Comparison of ENCODE assay signal across 8 cellular contexts in genomic region chr11:3854977-3855807, GRCh38. TPM values are rescaled to one million over a fixed set of nuclear protein-coding genes. Genes with fewer than 3 reads are reported as not detected.
DNase-seq lines count a peak whose midpoint lies in the region; ATAC-seq, FAIRE-seq and TF ChIP-seq lines count a peak whose summit lies in the region.

STIM1 (plus strand) TSS chr11:3855664; CDS start chr11:3856271, 607 bp downstream.

- H3K4me3 Mint-ChIP-seq in dendritic cell treated with granulocyte-macrophage colony-stimulating factor and Interleukin-4, amounts not matched to agents 40 ng/mL and 50 ng/mL, for 4 days = peak within 1 kb of the TSS; percentile 100

- FAIRE-seq in HepG2 (lab: Jason Lieb, UNC) = peak; percentile 46

- H3K9me3 ChIP-seq in HepG2 (ENCODE audit: low read length) = no peaks in the 10 kb centered on the region

- 0% methylated on average over 6 of the region's 87 CpGs for whole genome bisulfite sequencing in HepG2 (ENCODE audit: low lambda C conversion rate)

- peak within 1 kb of the TSS; percentile 83 to 96 (median 87) for H3K4me3 ChIP-seq in HepG2 (replicated peaks in 1 of 3; ENCODE audit: insufficient read depth in 1 of 3, low read depth in 2 of 3, low read length in 3 of 3)

- peak; percentile 98 for TF ChIP-seq CTCF in HepG2 (CRISPR knock-in tag; IDR thresholded peaks at IDR 0.05)

- TF ChIP-seq EP300 in HepG2 (IDR thresholded peaks at IDR 0.05; ENCODE audit: low read depth in 2 of 2, low read length in 2 of 2) = no peak
- TF ChIP-seq EP300 in HepG2 (CRISPR knock-in tag; IDR thresholded peaks at IDR 0.05; ENCODE audit: borderline replicate concordance) = no peak; the same call in 1 of the 2 replicates

- H3K4me1 Mint-ChIP-seq in dendritic cell treated with granulocyte-macrophage colony-stimulating factor and Interleukin-4, amounts not matched to agents 40 ng/mL and 50 ng/mL, for 4 days (ENCODE audit: low read depth) = peaks cover 57% of the 10 kb centered on the region

- no peaks in the 10 kb centered on the region for H3K36me3 ChIP-seq in HepG2 (replicated peaks in 1 of 2; ENCODE audit: control insufficient read depth in 1 of 2, insufficient read depth in 2 of 2, low read length in 2 of 2)

- H4K20me1 ChIP-seq in HepG2 (ENCODE audit: insufficient read depth, low read length) = no peaks in the 10 kb centered on the region

- in situ Hi-C loops in HepG2 (cut with HindIII; ENCODE audit: extremely low pct_ligation_motif_present, low pct_unique_long_range_greater_than_20kb) = loop anchor here (10.0 kb wide), 1 partner anchor 110 kb away; no protein-coding TSS in a partner anchor

- ATAC-seq in GM19324 (IDR thresholded peaks at IDR 0.05; ENCODE audit: low FRiP score, unreplicated experiment) (peak; percentile 77), HG03469 (IDR thresholded peaks at IDR 0.05; ENCODE audit: unreplicated experiment) (peak; percentile 51), HepG2 (peak; percentile 88)

- peak in 1 of 2 experiments; percentile 65; a peak in 3 of 4 replicates for TF ChIP-seq POLR2A in HepG2 (IDR thresholded peaks at IDR 0.05; ENCODE audit: insufficient read depth in 1 of 2, low read depth in 2 of 2, low read length in 2 of 2)

- intact Hi-C loops in dendritic cell treated with granulocyte-macrophage colony-stimulating factor and Interleukin-4, amounts not matched to agents 40 ng/mL and 50 ng/mL, for 4 days (cut with micrococcal nuclease) = loop anchor here (1.0 to 10.0 kb wide), 4 partner anchors 14 to 217 kb away; partner anchors contain the start of gene RHOG
- intact Hi-C loops in HepG2 (cut with micrococcal nuclease; ENCODE audit: unreplicated experiment) = loop anchor here (1.0 to 5.0 kb wide), 6 partner anchors 14 to 217 kb away; partner anchors contain the start of gene RHOG

- BruUV-seq in HepG2 (replicated peaks; lab: Mats Ljungman, UMichigan) = TSS peak; percentile 79

- DNase-seq in C1 segment of cervical spinal cord (lab: John Stamatoyannopoulos, UW) (peak; percentile 44 to 95 (median 90)), NCI-H69 (lab: John Stamatoyannopoulos, UW) (peak; percentile 95), HepG2 (ENCODE audit: low spot score) (peak; percentile 84)
- peak; percentile 97 for DNase-seq in activated CD4-positive, alpha-beta T cell treated with anti-CD3 and anti-CD28 coated beads, Interleukin-2, amount 50 U/mL, for 1 hour
- peak; percentile 98 for DNase-seq in stimulated activated CD4-positive, alpha-beta T cell treated with anti-CD3 and anti-CD28 coated beads, Interleukin-4, amount 100 ng/mL, for 1 hour

- H3K4me2 ChIP-seq in HepG2 (ENCODE audit: low read depth, low read length) = peak within 1 kb of the TSS; percentile 96

- no peaks in the 10 kb centered on the region for H3K27me3 Mint-ChIP-seq in dendritic cell treated with granulocyte-macrophage colony-stimulating factor and Interleukin-4, amounts not matched to agents 40 ng/mL and 50 ng/mL, for 4 days

- H3K9me3 Mint-ChIP-seq in dendritic cell treated with granulocyte-macrophage colony-stimulating factor and Interleukin-4, amounts not matched to agents 40 ng/mL and 50 ng/mL, for 4 days = no peaks in the 10 kb centered on the region

- peak within 1 kb of the TSS; percentile 99 for H3K27ac Mint-ChIP-seq in dendritic cell treated with granulocyte-macrophage colony-stimulating factor and Interleukin-4, amounts not matched to agents 40 ng/mL and 50 ng/mL, for 4 days

- peaks cover 10% of the 10 kb centered on the region for H3K36me3 Mint-ChIP-seq in dendritic cell treated with granulocyte-macrophage colony-stimulating factor and Interleukin-4, amounts not matched to agents 40 ng/mL and 50 ng/mL, for 4 days (ENCODE audit: low read depth)

- H3K27me3 ChIP-seq in HepG2 (ENCODE audit: control insufficient read depth in 1 of 2, insufficient read depth in 2 of 2, low read length in 2 of 2) = no peaks in the 10 kb centered on the region; a peak in 1 of 5 replicates

- POLR2A ChIA-PET in HepG2 (lab: Yijun Ruan, JAX) = interaction anchor here (0.6 to 3.4 kb wide), 26 partner anchors 11 to 476 kb away, joined by 3 to 44 read pairs (median 6); partner anchors contain the start of genes NUP98, RHOG and ZNF195

- H3K9ac ChIP-seq in HepG2 (ENCODE audit: insufficient read depth, low read depth, low read length) = peak within 1 kb of the TSS; percentile 84

- CTCF ChIA-PET in HepG2 (lab: Yijun Ruan, JAX; ENCODE audit: low intra/inter-chr PET ratio, low total read pairs) = interaction anchor here (1.0 to 2.1 kb wide), 2 partner anchors 112 to 217 kb away, joined by 3 to 30 read pairs; no protein-coding TSS in a partner anchor

- peak; percentile 95 for TF ChIP-seq RAD21 in HepG2 (CRISPR knock-in tag; IDR thresholded peaks at IDR 0.05)

- H3K79me2 ChIP-seq in HepG2 (ENCODE audit: insufficient read depth, low read length) = peaks cover 44% of the 10 kb centered on the region

- peak within 1 kb of the TSS; percentile 86 for H3K27ac ChIP-seq in HepG2 (ENCODE audit: extremely low read length, insufficient read depth, low read length)

- peak within 1 kb of the TSS; percentile 18 for H2AFZ ChIP-seq in HepG2 (ENCODE audit: low read length)

- peaks cover 49% of the 10 kb centered on the region for H3K4me1 ChIP-seq in HepG2 (ENCODE audit: insufficient read depth, low read length)

TF ChIP-seq in HepG2, 621 proteins besides CTCF, POLR2A, EP300 and RAD21 (continues in another document):
- TF ChIP-seq PHF20 (CRISPR knock-in tag; IDR thresholded peaks at IDR 0.05) = peak; percentile 51
- peak; percentile 59; the same call in 1 of the 2 replicates for TF ChIP-seq PITX1 (CRISPR knock-in tag; IDR thresholded peaks at IDR 0.05)
- TF ChIP-seq ZNF724P (CRISPR knock-in tag; IDR thresholded peaks at IDR 0.05; ENCODE audit: borderline replicate concordance) = peak; percentile 78; the same call in 1 of the 2 replicates
- TF ChIP-seq, protein P1, sequence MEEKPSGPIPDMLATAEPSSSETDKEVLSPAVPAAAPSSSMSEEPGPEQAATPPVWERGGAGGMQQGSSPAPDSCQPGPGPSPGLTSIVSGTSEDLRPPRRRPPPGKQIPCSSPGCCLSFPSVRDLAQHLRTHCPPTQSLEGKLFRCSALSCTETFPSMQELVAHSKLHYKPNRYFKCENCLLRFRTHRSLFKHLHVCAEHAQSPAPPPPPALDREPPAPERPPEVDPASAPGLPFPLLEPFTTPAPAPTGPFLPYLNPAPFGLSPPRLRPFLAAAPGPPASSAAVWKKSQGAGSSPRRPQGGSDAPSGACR (CRISPR knock-in tag; IDR thresholded peaks at IDR 0.05) = 0 out of 2 replicates have a peak, but pooled peaks have one; percentile 34
- TF ChIP-seq NFYC (CRISPR knock-in tag; IDR thresholded peaks at IDR 0.05) = peak; percentile 83
- TF ChIP-seq, protein P2, sequence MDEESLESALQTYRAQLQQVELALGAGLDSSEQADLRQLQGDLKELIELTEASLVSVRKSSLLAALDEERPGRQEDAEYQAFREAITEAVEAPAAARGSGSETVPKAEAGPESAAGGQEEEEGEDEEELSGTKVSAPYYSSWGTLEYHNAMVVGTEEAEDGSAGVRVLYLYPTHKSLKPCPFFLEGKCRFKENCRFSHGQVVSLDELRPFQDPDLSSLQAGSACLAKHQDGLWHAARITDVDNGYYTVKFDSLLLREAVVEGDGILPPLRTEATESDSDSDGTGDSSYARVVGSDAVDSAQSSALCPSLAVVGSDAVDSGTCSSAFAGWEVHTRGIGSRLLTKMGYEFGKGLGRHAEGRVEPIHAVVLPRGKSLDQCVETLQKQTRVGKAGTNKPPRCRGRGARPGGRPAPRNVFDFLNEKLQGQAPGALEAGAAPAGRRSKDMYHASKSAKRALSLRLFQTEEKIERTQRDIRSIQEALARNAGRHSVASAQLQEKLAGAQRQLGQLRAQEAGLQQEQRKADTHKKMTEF (CRISPR knock-in tag; IDR thresholded peaks at IDR 0.05) = peak; percentile 55; the same call in 1 of the 2 replicates
- no peak for TF ChIP-seq AHR (CRISPR knock-in tag; IDR thresholded peaks at IDR 0.05)
- TF ChIP-seq, protein P3, sequence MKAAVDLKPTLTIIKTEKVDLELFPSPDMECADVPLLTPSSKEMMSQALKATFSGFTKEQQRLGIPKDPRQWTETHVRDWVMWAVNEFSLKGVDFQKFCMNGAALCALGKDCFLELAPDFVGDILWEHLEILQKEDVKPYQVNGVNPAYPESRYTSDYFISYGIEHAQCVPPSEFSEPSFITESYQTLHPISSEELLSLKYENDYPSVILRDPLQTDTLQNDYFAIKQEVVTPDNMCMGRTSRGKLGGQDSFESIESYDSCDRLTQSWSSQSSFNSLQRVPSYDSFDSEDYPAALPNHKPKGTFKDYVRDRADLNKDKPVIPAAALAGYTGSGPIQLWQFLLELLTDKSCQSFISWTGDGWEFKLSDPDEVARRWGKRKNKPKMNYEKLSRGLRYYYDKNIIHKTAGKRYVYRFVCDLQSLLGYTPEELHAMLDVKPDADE (CRISPR knock-in tag; IDR thresholded peaks at IDR 0.05) = 0 out of 2 replicates have a peak, but pooled peaks have one; percentile 57
- TF ChIP-seq GATAD1 (CRISPR knock-in tag; IDR thresholded peaks at IDR 0.05) = peak; percentile 53; the same call in 1 of the 2 replicates

RNA-seq across cellular contexts. Expression of gene STIM1, which starts in this region (rescaled TPM):
- 16.3 and 19.2 TPM in 2 replicates for total RNA-seq in HepG2 (2016; rRNA removed; fragmentation: Illumina TruSeq; extraction: Trizol)
- total RNA-seq in HepG2 (2016; cell fraction: cytosol; rRNA removed; fragmentation: Illumina TruSeq; extraction: Trizol; ENCODE audit: low read depth) = 4.1 and 5.8 TPM in 2 replicates
- 10.3 and 20.0 TPM in 2 replicates for total RNA-seq in HepG2 (2016; cell fraction: insoluble cytoplasmic fraction; rRNA removed; fragmentation: Illumina TruSeq; extraction: Trizol)
- 9.1 and 11.2 TPM in 2 replicates for total RNA-seq in HepG2 (2016; cell fraction: membrane; rRNA removed; fragmentation: Illumina TruSeq; extraction: Trizol)
- total RNA-seq in HepG2 (2016; cell fraction: nucleus; rRNA removed; fragmentation: Illumina TruSeq; extraction: Trizol) = 32.4 and 32.5 TPM in 2 replicates
- polyA plus RNA-seq in HepG2 (2011; rRNA removed) = 28.5 and 33.3 TPM in 2 replicates
- polyA plus RNA-seq in HepG2 (2011; cell fraction: cytosol; rRNA removed) = 25.0 and 31.9 TPM in 2 replicates
- polyA plus RNA-seq in HepG2 (2011; cell fraction: nucleus; rRNA removed) = 53.3 and 57.1 TPM in 2 replicates
- polyA plus RNA-seq in HepG2 (2012) = 41.4 and 42.4 TPM in 2 replicates
- 2.6 TPM in 2 replicates for polyA plus RNA-seq in HepG2 (2016; cell fraction: cytosol; fragmentation: Illumina TruSeq; extraction: Trizol; ENCODE audit: low read depth)
- 10.3 and 12.6 TPM in 2 replicates for polyA plus RNA-seq in HepG2 (2016; cell fraction: insoluble cytoplasmic fraction; fragmentation: Illumina TruSeq; extraction: Trizol; ENCODE audit: low read depth)
- polyA plus RNA-seq in HepG2 (2016; cell fraction: membrane; fragmentation: Illumina TruSeq; extraction: Trizol; ENCODE audit: low read depth) = 7.0 and 7.4 TPM in 2 replicates
- 37.7 and 37.8 TPM in 2 replicates for polyA plus RNA-seq in HepG2 (2016; cell fraction: nucleus; fragmentation: Illumina TruSeq; extraction: Trizol; ENCODE audit: insufficient read depth, low read depth)
- 46.4 and 107 TPM in 2 replicates for polyA minus RNA-seq in HepG2 (2011; rRNA and poly(A)+ RNA removed; ENCODE audit: low replicate concordance)
- polyA minus RNA-seq in HepG2 (2011; cell fraction: cytosol; rRNA and poly(A)+ RNA removed) = 35.8 and 57.5 TPM in 2 replicates
- 43.4 and 64.5 TPM in 2 replicates for polyA minus RNA-seq in HepG2 (2011; cell fraction: nucleus; rRNA and poly(A)+ RNA removed)

Comparison
In these comparisons a context has a peak if more than half of its experiments do, and no peak if none do; other contexts are left out.
1. Peak in every context shown above with its lines: DNase-seq, ATAC-seq, H3K4me3 ChIP-seq and H3K27ac ChIP-seq.